Comparison of ENCODE assay signal across 27 cellular contexts in the genomic region with DNA sequence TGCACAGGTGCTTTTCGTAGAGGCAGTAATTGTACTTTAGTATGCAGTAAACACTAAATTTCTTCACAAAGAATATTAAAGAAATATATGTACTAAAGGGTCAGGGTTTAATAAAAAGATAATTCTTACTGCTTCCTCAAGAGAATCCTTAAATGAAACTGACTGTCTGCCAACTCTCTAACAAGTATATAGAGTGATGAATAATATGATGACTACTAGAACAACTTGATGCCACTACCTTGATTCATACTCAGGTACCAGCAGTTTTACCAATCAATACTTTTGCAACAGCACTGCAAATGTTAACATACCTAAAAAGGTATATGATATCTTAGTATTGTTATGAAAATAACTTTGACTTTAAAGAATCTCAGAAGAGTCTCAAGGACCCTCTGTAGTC. TPM values are rescaled to one million over a fixed set of nuclear protein-coding genes. Genes with fewer than 3 reads are reported as not detected.
"Had no signal": no experiment of that assay in that cellular context is flagged by ENCODE, and none has a peak within 500 bp of the region (broad histone marks: within the 10 kb centered on the region; RNA-seq: fewer than 3 reads in every experiment).

No MANE protein-coding gene starts in this region.

- H3K9me3 ChIP-seq: ascending aorta, Peyer's patch, SJCRH30, SK-N-SH had no signal

- DNase-seq: activated CD4-positive, alpha-beta T cell treated with anti-CD3 and anti-CD28 coated beads for 4 hours; activated CD4-positive, alpha-beta T cell treated with anti-CD3 and anti-CD28 coated beads, Interleukin-2, amount 50 U/mL, for 4 hours; activated CD8-positive, alpha-beta memory T cell treated with anti-CD3 and anti-CD28 coated beads, Interleukin-2, amount 10 ng/mL, durations not matched to agents 7 days and 5 days; activated gamma-delta T cell; activated naive CD8-positive, alpha-beta T cell treated with anti-CD3 and anti-CD28 coated beads, Interleukin-2, amount 50 U/mL, for 24 hours; activated T-cell treated with anti-CD3 and anti-CD28 coated beads, Interleukin-2, amount 50 U/mL, for 24 hours; amniotic stem cell; central memory CD4-positive, alpha-beta T cell; Kasumi-1; KBM-7; NCI-H1048; NCI-H146; NCI-H187 treated with DMSO at 0.1 percent for 48 hours; NCI-H2081 treated with DMSO at 0.1 percent for 48 hours; NCI-H446; NCI-H524; Peyer's patch; Right ventricle myocardium superior; SJCRH30; SK-N-SH; SW 1271 had no signal

- H3K4me2 ChIP-seq: SK-N-SH had no signal

- H3K9me3 Mint-ChIP-seq: activated naive CD8-positive, alpha-beta T cell treated with anti-CD3 and anti-CD28 coated beads, Interleukin-2, amount 50 U/mL, for 24 hours had no signal

- H3K27me3 ChIP-seq: ascending aorta, Peyer's patch, SJCRH30 had no signal

- H3K4me3 Mint-ChIP-seq: activated CD8-positive, alpha-beta memory T cell treated with anti-CD3 and anti-CD28 coated beads, Interleukin-2, amount 10 ng/mL, durations not matched to agents 7 days and 5 days; activated naive CD8-positive, alpha-beta T cell treated with anti-CD3 and anti-CD28 coated beads, Interleukin-2, amount 50 U/mL, for 24 hours; activated T-cell treated with anti-CD3 and anti-CD28 coated beads, Interleukin-2, amount 50 U/mL, for 24 hours had no signal

- ATAC-seq: activated CD4-positive, CD25-positive, alpha-beta regulatory T cell treated with anti-CD3 and anti-CD28 coated beads, Interleukin-2, amount 50 U/mL, for 24 hours; activated CD8-positive, alpha-beta memory T cell treated with anti-CD3 and anti-CD28 coated beads, Interleukin-2, amount 10 ng/mL, durations not matched to agents 7 days and 5 days; activated naive CD4-positive, alpha-beta T cell treated with anti-CD3 and anti-CD28 coated beads, Interleukin-2, amount 50 U/mL, for 72 hours; activated naive CD8-positive, alpha-beta T cell treated with anti-CD3 and anti-CD28 coated beads, Interleukin-2, amount 50 U/mL, for 24 hours; activated T-helper 17 cell treated with anti-CD3 and anti-CD28 coated beads, Interleukin-2, amount 50 U/mL, for 72 hours had no signal

- H3K9ac ChIP-seq: SK-N-SH had no signal

- H3K27me3 Mint-ChIP-seq: activated CD8-positive, alpha-beta memory T cell treated with anti-CD3 and anti-CD28 coated beads, Interleukin-2, amount 10 ng/mL, durations not matched to agents 7 days and 5 days; activated naive CD8-positive, alpha-beta T cell treated with anti-CD3 and anti-CD28 coated beads, Interleukin-2, amount 50 U/mL, for 24 hours; activated T-cell treated with anti-CD3 and anti-CD28 coated beads, Interleukin-2, amount 50 U/mL, for 24 hours; activated T-helper 17 cell treated with anti-CD3 and anti-CD28 coated beads, Interleukin-2, amount 50 U/mL, for 72 hours had no signal

- H3K4me3 ChIP-seq: ascending aorta, Peyer's patch, SJCRH30 had no signal

- H3K27ac ChIP-seq: ascending aorta, Peyer's patch, RWPE1, SJCRH30 had no signal

- H3K27ac Mint-ChIP-seq: activated CD8-positive, alpha-beta memory T cell treated with anti-CD3 and anti-CD28 coated beads, Interleukin-2, amount 10 ng/mL, durations not matched to agents 7 days and 5 days; activated naive CD4-positive, alpha-beta T cell treated with anti-CD3 and anti-CD28 coated beads, Interleukin-2, amount 50 U/mL, for 72 hours; activated naive CD8-positive, alpha-beta T cell treated with anti-CD3 and anti-CD28 coated beads, Interleukin-2, amount 50 U/mL, for 24 hours; activated T-helper 17 cell treated with anti-CD3 and anti-CD28 coated beads, Interleukin-2, amount 50 U/mL, for 72 hours had no signal

- H3K9me2 ChIP-seq: SK-N-SH had no signal

RNA-seq across cellular contexts. Expression of a gene that starts 4.0 kb away (rescaled TPM):
- total RNA-seq: T-helper 1 cell treated with Interleukin-12 subunit alpha and Interleukin-12 subunit beta and Interleukin-4 antibody, amounts not matched to agents 30 ng/mL and 1 ng/mL, for 36 hours had no signal
